In genomic region chr11:134883484-134883883, GRCh38 we compare ENCODE assay signal across 8 cellular contexts.
"Had no signal": no experiment of that assay in that cellular context is flagged by ENCODE, and none has a peak within 500 bp of the region (broad histone marks: within the 10 kb centered on the region; RNA-seq: fewer than 3 reads in every experiment).

No MANE protein-coding gene starts in this region.

- DNase-seq: GDM1, GF-D8 had no signal

- ATAC-seq: GM12878 had no signal

- FAIRE-seq: G401.6, GM12878, GM12891, GM12892, GM18507, GM19239 had no signal

- H3K4me3 ChIP-seq: GM12878 had no signal
